ENCODE assay signal across 8 cellular contexts in the genomic region with DNA sequence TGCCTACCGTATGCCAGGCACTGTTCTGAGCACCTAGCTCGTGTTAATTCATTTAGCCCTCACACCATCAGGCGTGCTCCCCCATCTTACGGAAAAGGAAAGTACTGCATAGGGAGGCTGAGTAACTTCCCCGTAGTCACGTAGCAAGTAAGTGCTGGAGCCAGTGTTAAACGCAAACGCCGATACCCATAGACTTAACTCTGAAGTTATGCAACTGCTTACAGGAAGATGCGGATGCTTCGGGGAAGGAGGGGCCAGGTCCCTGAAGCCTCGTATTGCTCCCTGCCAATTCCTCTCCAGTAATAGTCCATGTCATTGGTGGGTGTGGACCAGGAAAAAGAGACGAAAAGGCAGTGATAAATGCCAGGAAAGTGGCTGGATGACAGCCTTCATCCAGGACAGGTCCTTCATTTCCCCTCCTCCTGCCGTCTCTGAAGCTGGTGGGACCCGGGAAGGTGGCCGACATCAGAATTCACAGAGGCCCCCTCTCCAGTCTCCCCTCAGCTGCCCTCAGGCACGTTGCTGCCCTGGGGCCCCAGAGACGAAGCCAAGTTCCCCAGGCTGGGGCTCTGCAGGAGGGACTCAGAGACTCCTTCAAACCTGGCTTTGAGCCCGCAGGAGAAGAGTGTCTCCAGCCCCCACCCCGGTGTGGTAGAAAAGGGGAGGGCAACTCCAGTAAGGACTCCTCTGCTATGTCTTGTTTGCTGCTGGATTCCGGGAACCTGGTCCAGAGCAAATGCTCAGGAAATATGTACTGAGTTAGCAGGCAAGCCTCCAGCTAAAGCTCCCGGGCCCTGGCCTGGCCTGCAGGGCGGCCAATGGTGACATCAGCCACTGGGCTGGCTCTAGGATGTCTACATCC. TPM values are rescaled to one million over a fixed set of nuclear protein-coding genes. Genes with fewer than 3 reads are reported as not detected.
DNase-seq lines count a peak whose midpoint lies in the region; ATAC-seq and TF ChIP-seq lines count a peak whose summit lies in the region.

No MANE protein-coding gene starts in this region.

- H3K36me3 ChIP-seq in heart right ventricle: no peaks in the 10 kb centered on the region

- H3K27ac ChIP-seq in heart right ventricle: peak overlapping the region; percentile 67 to 95 (median 88)

- peak; percentile 84 for DNase-seq in AG08396 (ENCODE audit: low spot score)
- peak; percentile 75 for DNase-seq in HCEC 1CT
- DNase-seq in heart right ventricle: peak; percentile 80 to 89
- peak; percentile 93 for DNase-seq in skeletal muscle cell (ENCODE audit: low read depth)
- DNase-seq in retina: no peak
- no peak for DNase-seq in NCI-H187 (lab: John Stamatoyannopoulos, UW)

- peaks cover 11 to 35% (median 23%) of the 10 kb centered on the region in 9 donors for H3K4me1 ChIP-seq in heart right ventricle

- peak overlapping the region; percentile 62 for H3K4me3 Mint-ChIP-seq in activated T-helper 17 cell treated with anti-CD3 and anti-CD28 coated beads, Interleukin-2, amount 50 U/mL, for 72 hours

- WGBS in heart right ventricle, 2 donors: 11 to 17% methylated on average over 23 of the region's 23 CpGs

- peak; percentile 92 for ATAC-seq in activated T-helper 17 cell treated with anti-CD3 and anti-CD28 coated beads, Interleukin-2, amount 50 U/mL, for 72 hours (replicated peaks)
- ATAC-seq in heart right ventricle: peak; percentile 84 to 93 (median 92)
- no peak for ATAC-seq in HG02840 (IDR thresholded peaks at IDR 0.05; ENCODE audit: low FRiP score, unreplicated experiment)

- H3K9me3 Mint-ChIP-seq in activated T-helper 17 cell treated with anti-CD3 and anti-CD28 coated beads, Interleukin-2, amount 50 U/mL, for 72 hours: no peaks in the 10 kb centered on the region

- intact Hi-C loops in heart right ventricle (cut with DNase I): no loop called here

- H3K4me3 ChIP-seq in heart right ventricle: peak overlapping the region in 9 of 10 donors; percentile 10 to 46 (median 39)
- H3K4me3 ChIP-seq in skeletal muscle cell (ENCODE audit: low read depth, low read length): peak overlapping the region; percentile 25

- H3K27ac Mint-ChIP-seq in activated T-helper 17 cell treated with anti-CD3 and anti-CD28 coated beads, Interleukin-2, amount 50 U/mL, for 72 hours: peak overlapping the region; percentile 68

- no peaks in the 10 kb centered on the region for H3K36me3 Mint-ChIP-seq in activated T-helper 17 cell treated with anti-CD3 and anti-CD28 coated beads, Interleukin-2, amount 50 U/mL, for 72 hours (ENCODE audit: low read depth)

- no peaks in the 10 kb centered on the region for H3K9me3 ChIP-seq in heart right ventricle

- H3K27me3 ChIP-seq in heart right ventricle: no peaks in the 10 kb centered on the region

- peak in 3 of 9 donors; percentile 23 to 35 (median 30) for TF ChIP-seq CTCF in heart right ventricle (IDR thresholded peaks at IDR 0.05)

- peaks cover 3% of the 10 kb centered on the region for H3K4me1 Mint-ChIP-seq in activated T-helper 17 cell treated with anti-CD3 and anti-CD28 coated beads, Interleukin-2, amount 50 U/mL, for 72 hours

- H3K27me3 Mint-ChIP-seq in activated T-helper 17 cell treated with anti-CD3 and anti-CD28 coated beads, Interleukin-2, amount 50 U/mL, for 72 hours: no peaks in the 10 kb centered on the region

RNA-seq across cellular contexts. Expression of a gene that starts 37.7 kb away (rescaled TPM):
- under 1 TPM; 0.11 to 0.32 TPM for total RNA-seq in activated T-helper 17 cell treated with anti-CD3 and anti-CD28 coated beads, Interleukin-2, amount 50 U/mL, for 72 hours
- under 1 TPM in 4 of 10 donors, not detected in 6; 0.05 to 0.39 (median 0.06) TPM for total RNA-seq in heart right ventricle
- polyA plus RNA-seq in heart right ventricle: under 1 TPM; 0.03 to 0.15 TPM

RNA-seq across cellular contexts. Expression of a gene that starts 56.8 kb away (rescaled TPM):
- total RNA-seq in activated T-helper 17 cell treated with anti-CD3 and anti-CD28 coated beads, Interleukin-2, amount 50 U/mL, for 72 hours: 100 to 1,000 TPM; 149 to 164 TPM
- total RNA-seq in heart right ventricle: 100 to 1,000 TPM in 2 of 10 donors, 10 to 100 TPM in 8; 27.1 to 105 (median 61.2) TPM
- 100 to 1,000 TPM in 1 of 2 donors, 10 to 100 TPM in 1; 23.3 to 357 TPM for polyA plus RNA-seq in heart right ventricle

Comparison
In these comparisons a context has a peak if more than half of its experiments do, and no peak if none do; other contexts are left out.
1. DNase-seq: peak in AG08396 (single experiment), HCEC 1CT (single experiment), heart right ventricle (2 of 2) and skeletal muscle cell (single experiment); none in retina (single experiment) and NCI-H187 (0 of 2).